In genomic region chr10:47230482-47230881, GRCh38 we compare ENCODE assay signal across 25 cellular contexts.
A peak's percentile ranks its signal among the peaks of the same experiment; 100 is the strongest.
DNase-seq lines count a peak whose midpoint lies in the region; ATAC-seq and TF ChIP-seq lines count a peak whose summit lies in the region.
"Had no signal": no experiment of that assay in that cellular context is flagged by ENCODE, and none has a peak within 500 bp of the region (broad histone marks: within the 10 kb centered on the region; RNA-seq: fewer than 3 reads in every experiment).

No MANE protein-coding gene starts in this region.

- H3K36me3 ChIP-seq in left ventricle myocardium inferior: no peaks in the 10 kb centered on the region
- H3K36me3 ChIP-seq: esophagus muscularis mucosa, thyroid gland had no signal

- peaks cover 4% of the 10 kb centered on the region for H3K36me3 Mint-ChIP-seq in activated naive CD8-positive, alpha-beta T cell treated with anti-CD3 and anti-CD28 coated beads, Interleukin-2, amount 10 ng/mL, durations not matched to agents 7 days and 5 days
- no peaks in the 10 kb centered on the region for H3K36me3 Mint-ChIP-seq in type B pancreatic cell
- H3K36me3 Mint-ChIP-seq: brain; CD8-positive, alpha-beta memory T cell had no signal

- H3K4me3 ChIP-seq in left ventricle myocardium inferior: no peak overlapping the region
- H3K4me3 ChIP-seq: esophagus muscularis mucosa, thyroid gland had no signal

- H3K4me3 Mint-ChIP-seq in activated naive CD8-positive, alpha-beta T cell treated with anti-CD3 and anti-CD28 coated beads, Interleukin-2, amount 10 ng/mL, durations not matched to agents 7 days and 5 days: peak overlapping the region; percentile 41
- H3K4me3 Mint-ChIP-seq in type B pancreatic cell: peak overlapping the region; percentile 4
- H3K4me3 Mint-ChIP-seq: activated T-helper 1 cell treated with anti-CD3 and anti-CD28 coated beads, Interleukin-12 subunit alpha, Interleukin-12 subunit beta, Interleukin-2, Interleukin-4 antibody, amounts not matched to agents 30 ng/mL and 10 ng/mL and 1 ng/mL, durations not matched to agents 14 hours and 24 hours and 36 hours; brain; effector memory CD8-positive, alpha-beta T cell had no signal

- ATAC-seq in Right ventricle myocardium inferior (peak; percentile 33), HG03175 (IDR thresholded peaks at IDR 0.05; ENCODE audit: unreplicated experiment) (no peak)
- peak; percentile 79 for ATAC-seq in activated naive CD8-positive, alpha-beta T cell treated with anti-CD3 and anti-CD28 coated beads, Interleukin-2, amount 10 ng/mL, durations not matched to agents 7 days and 5 days (ENCODE audit: low read depth)
- ATAC-seq: effector memory CD8-positive, alpha-beta T cell; PC-3 had no signal

- H3K9me3 Mint-ChIP-seq in activated naive CD8-positive, alpha-beta T cell treated with anti-CD3 and anti-CD28 coated beads, Interleukin-2, amount 10 ng/mL, durations not matched to agents 7 days and 5 days: no peaks in the 10 kb centered on the region
- peaks cover 10% of the 10 kb centered on the region for H3K9me3 Mint-ChIP-seq in type B pancreatic cell
- H3K9me3 Mint-ChIP-seq: activated T-helper 1 cell treated with anti-CD3 and anti-CD28 coated beads, Interleukin-12 subunit alpha, Interleukin-12 subunit beta, Interleukin-2, Interleukin-4 antibody, amounts not matched to agents 30 ng/mL and 10 ng/mL and 1 ng/mL, durations not matched to agents 14 hours and 24 hours and 36 hours; CD8-positive, alpha-beta memory T cell had no signal

- H3K27ac Mint-ChIP-seq in activated naive CD8-positive, alpha-beta T cell treated with anti-CD3 and anti-CD28 coated beads, Interleukin-2, amount 10 ng/mL, durations not matched to agents 7 days and 5 days: peak overlapping the region; percentile 69
- no peak overlapping the region for H3K27ac Mint-ChIP-seq in type B pancreatic cell
- H3K27ac Mint-ChIP-seq: activated T-helper 1 cell treated with anti-CD3 and anti-CD28 coated beads, Interleukin-12 subunit alpha, Interleukin-12 subunit beta, Interleukin-2, Interleukin-4 antibody, amounts not matched to agents 30 ng/mL and 10 ng/mL and 1 ng/mL, durations not matched to agents 14 hours and 24 hours and 36 hours; brain; effector memory CD8-positive, alpha-beta T cell had no signal

- H3K27me3 ChIP-seq in left ventricle myocardium inferior (ENCODE audit: low read depth): peaks cover 8% of the 10 kb centered on the region
- H3K27me3 ChIP-seq: esophagus muscularis mucosa, thyroid gland had no signal

- POLR2A ChIA-PET in activated naive CD8-positive, alpha-beta T cell treated with anti-CD3 and anti-CD28 coated beads, Interleukin-2, amount 10 ng/mL, durations not matched to agents 7 days and 5 days (lab: Charles Lee): no interaction called here

- H3K27ac ChIP-seq in left ventricle myocardium inferior (replicated peaks): no peak overlapping the region
- H3K27ac ChIP-seq: esophagus muscularis mucosa, thyroid gland had no signal

- intact Hi-C loops in Right ventricle myocardium inferior (cut with DNase I) (no loop called here), left ventricle myocardium inferior (cut with micrococcal nuclease) (no loop called here)

- peaks cover 17% of the 10 kb centered on the region for H3K4me1 ChIP-seq in left ventricle myocardium inferior
- H3K4me1 ChIP-seq: thyroid gland had no signal

- peaks cover 15% of the 10 kb centered on the region for H3K9me3 ChIP-seq in left ventricle myocardium inferior (replicated peaks)
- H3K9me3 ChIP-seq: thyroid gland had no signal

- no peaks in the 10 kb centered on the region for H3K27me3 Mint-ChIP-seq in activated naive CD8-positive, alpha-beta T cell treated with anti-CD3 and anti-CD28 coated beads, Interleukin-2, amount 10 ng/mL, durations not matched to agents 7 days and 5 days
- peaks cover 9% of the 10 kb centered on the region for H3K27me3 Mint-ChIP-seq in type B pancreatic cell
- H3K27me3 Mint-ChIP-seq: CD8-positive, alpha-beta memory T cell had no signal

- no peak for TF ChIP-seq CTCF in left ventricle myocardium inferior (IDR thresholded peaks at IDR 0.05; ENCODE audit: borderline replicate concordance)
- no peak for TF ChIP-seq CTCF in type B pancreatic cell (conservative IDR thresholded peaks at IDR 0.05)

- DNase-seq in Right ventricle myocardium inferior (ENCODE audit: missing footprints) (no peak), left ventricle myocardium inferior (no peak), MV-4-11 (lab: John Stamatoyannopoulos, UW) (peak; percentile 33), type B pancreatic cell (ENCODE audit: extremely low spot score, unreplicated experiment) (no peak), putamen (ENCODE audit: low spot score) (no peak)
- DNase-seq in activated naive CD8-positive, alpha-beta T cell treated with anti-CD3 and anti-CD28 coated beads, Interleukin-2, amount 10 ng/mL, durations not matched to agents 7 days and 5 days: no peak
- DNase-seq: activated CD4-positive, alpha-beta T cell treated with anti-CD3 and anti-CD28 coated beads, Interleukin-2, amount 50 U/mL, for 1 hour; CD8-positive, alpha-beta memory T cell; effector memory CD8-positive, alpha-beta T cell; hypothalamus; Karpas-422; NCI-H1092 treated with DMSO at 0.1 percent for 48 hours; NCI-H2029 treated with DMSO at 0.1 percent for 48 hours; NCI-H226; NCI-H774; nucleus accumbens; PC-3; SIG-M5; stimulated activated CD4-positive, alpha-beta T cell treated with anti-CD3 and anti-CD28 coated beads, Interleukin-2, amount 100 ng/mL, for 48 hours; stimulated activated naive CD4-positive, alpha-beta T cell treated with Interleukin-2 at 50 U/mL for 16 hours; thyroid gland had no signal

- peaks cover 9% of the 10 kb centered on the region for H3K4me1 Mint-ChIP-seq in activated naive CD8-positive, alpha-beta T cell treated with anti-CD3 and anti-CD28 coated beads, Interleukin-2, amount 10 ng/mL, durations not matched to agents 7 days and 5 days
- H3K4me1 Mint-ChIP-seq in type B pancreatic cell (ENCODE audit: unreplicated experiment): peaks cover 9% of the 10 kb centered on the region
- H3K4me1 Mint-ChIP-seq: brain had no signal
